ENCODE assay signal across 1 cellular context in the genomic region with DNA sequence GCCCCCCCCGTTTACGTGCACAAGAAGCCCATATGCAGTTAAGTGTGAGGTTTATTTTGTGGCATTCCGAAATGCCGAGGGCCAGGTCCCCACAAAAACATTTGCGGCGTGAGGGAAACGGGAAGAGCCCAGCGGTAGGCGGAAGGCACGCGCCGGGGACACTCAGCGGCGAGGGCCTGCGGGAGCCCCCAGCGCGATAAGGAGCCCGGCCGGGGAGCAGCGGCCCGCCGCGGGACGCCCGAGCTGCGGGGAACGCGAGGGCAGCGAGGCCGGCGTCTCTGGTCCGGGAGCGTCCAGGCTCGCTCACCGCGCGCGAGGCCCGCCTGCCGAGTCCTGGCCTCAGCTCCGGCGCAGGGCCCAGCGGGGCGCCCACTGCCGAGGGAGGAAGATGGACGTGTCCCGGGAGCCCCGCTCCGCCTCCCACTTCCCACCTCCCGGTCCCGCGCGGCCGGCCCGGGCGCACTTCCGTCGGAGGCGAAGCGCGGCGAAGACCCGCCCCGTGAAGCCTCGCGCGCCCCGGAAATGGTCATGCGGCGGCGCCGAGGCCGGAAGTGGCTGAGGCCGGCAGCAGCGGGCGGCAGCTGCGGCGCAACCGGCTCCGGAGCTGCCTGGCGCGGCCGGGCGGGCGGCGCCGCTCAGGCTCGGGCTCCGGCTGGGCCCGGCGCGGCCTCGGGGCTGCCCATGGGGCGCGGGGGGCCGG.
TF ChIP-seq lines count a peak whose summit lies in the region.

A gene with protein sequence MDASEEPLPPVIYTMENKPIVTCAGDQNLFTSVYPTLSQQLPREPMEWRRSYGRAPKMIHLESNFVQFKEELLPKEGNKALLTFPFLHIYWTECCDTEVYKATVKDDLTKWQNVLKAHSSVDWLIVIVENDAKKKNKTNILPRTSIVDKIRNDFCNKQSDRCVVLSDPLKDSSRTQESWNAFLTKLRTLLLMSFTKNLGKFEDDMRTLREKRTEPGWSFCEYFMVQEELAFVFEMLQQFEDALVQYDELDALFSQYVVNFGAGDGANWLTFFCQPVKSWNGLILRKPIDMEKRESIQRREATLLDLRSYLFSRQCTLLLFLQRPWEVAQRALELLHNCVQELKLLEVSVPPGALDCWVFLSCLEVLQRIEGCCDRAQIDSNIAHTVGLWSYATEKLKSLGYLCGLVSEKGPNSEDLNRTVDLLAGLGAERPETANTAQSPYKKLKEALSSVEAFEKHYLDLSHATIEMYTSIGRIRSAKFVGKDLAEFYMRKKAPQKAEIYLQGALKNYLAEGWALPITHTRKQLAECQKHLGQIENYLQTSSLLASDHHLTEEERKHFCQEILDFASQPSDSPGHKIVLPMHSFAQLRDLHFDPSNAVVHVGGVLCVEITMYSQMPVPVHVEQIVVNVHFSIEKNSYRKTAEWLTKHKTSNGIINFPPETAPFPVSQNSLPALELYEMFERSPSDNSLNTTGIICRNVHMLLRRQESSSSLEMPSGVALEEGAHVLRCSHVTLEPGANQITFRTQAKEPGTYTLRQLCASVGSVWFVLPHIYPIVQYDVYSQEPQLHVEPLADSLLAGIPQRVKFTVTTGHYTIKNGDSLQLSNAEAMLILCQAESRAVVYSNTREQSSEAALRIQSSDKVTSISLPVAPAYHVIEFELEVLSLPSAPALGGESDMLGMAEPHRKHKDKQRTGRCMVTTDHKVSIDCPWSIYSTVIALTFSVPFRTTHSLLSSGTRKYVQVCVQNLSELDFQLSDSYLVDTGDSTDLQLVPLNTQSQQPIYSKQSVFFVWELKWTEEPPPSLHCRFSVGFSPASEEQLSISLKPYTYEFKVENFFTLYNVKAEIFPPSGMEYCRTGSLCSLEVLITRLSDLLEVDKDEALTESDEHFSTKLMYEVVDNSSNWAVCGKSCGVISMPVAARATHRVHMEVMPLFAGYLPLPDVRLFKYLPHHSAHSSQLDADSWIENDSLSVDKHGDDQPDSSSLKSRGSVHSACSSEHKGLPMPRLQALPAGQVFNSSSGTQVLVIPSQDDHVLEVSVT (plus strand): TSS at position 536 of the 700 bp plus-strand sequence. CDS start 185 bp downstream, outside the sequence.

TF ChIP-seq in GM12878, 131 proteins besides CTCF, POLR2A, EP300 and RAD21 (continued from another document):
- TF ChIP-seq, protein P1, sequence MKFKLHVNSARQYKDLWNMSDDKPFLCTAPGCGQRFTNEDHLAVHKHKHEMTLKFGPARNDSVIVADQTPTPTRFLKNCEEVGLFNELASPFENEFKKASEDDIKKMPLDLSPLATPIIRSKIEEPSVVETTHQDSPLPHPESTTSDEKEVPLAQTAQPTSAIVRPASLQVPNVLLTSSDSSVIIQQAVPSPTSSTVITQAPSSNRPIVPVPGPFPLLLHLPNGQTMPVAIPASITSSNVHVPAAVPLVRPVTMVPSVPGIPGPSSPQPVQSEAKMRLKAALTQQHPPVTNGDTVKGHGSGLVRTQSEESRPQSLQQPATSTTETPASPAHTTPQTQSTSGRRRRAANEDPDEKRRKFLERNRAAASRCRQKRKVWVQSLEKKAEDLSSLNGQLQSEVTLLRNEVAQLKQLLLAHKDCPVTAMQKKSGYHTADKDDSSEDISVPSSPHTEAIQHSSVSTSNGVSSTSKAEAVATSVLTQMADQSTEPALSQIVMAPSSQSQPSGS (IDR thresholded peaks at IDR 0.05; ENCODE audit: low read length): no peak
